ENCODE assay signal across 23 cellular contexts in the genomic region with DNA sequence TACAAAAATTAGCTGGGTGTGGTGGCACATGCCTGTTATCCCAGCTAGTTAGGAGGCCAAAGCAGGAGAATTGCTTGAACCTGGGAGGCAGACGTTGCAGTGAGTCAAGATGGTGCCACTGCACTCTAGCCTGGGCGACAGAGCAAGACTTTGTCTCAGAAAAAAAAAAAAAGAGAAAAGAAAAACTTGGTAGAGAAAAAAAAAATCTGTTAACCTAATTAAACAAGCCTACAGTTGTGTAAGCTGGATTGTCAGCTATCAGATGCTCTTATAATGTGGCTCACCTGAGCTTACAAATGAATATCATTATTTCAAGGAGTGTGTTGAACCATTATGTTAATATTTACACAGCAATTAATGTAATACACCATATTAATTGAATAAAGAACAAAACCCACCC. TPM values are rescaled to one million over a fixed set of nuclear protein-coding genes. Genes with fewer than 3 reads are reported as not detected.
A peak's percentile ranks its signal among the peaks of the same experiment; 100 is the strongest.
DNase-seq lines count a peak whose midpoint lies in the region; TF ChIP-seq lines count a peak whose summit lies in the region.
"Had no signal": no experiment of that assay in that cellular context is flagged by ENCODE, and none has a peak within 500 bp of the region (broad histone marks: within the 10 kb centered on the region; RNA-seq: fewer than 3 reads in every experiment).

No MANE protein-coding gene starts in this region.

- no peaks in the 10 kb centered on the region for H3K79me2 ChIP-seq in SU-DHL-6 (ENCODE audit: insufficient read depth, low read length)

- TF ChIP-seq CTCF in CD14-positive monocyte (IDR thresholded peaks at IDR 0.05) (no peak), SU-DHL-6 (IDR thresholded peaks at IDR 0.05; ENCODE audit: insufficient read depth, low read length, poor library complexity, severe bottlenecking) (no peak), transverse colon (IDR thresholded peaks at IDR 0.05) (no peak), adrenal gland (IDR thresholded peaks at IDR 0.05) (no peak)

- H3K27me3 Mint-ChIP-seq in CD14-positive monocyte (ENCODE audit: low read depth in 3 of 3): peaks cover 0 to 4% (median 2%) of the 10 kb centered on the region in 3 donors
- no peaks in the 10 kb centered on the region for H3K27me3 Mint-ChIP-seq in dendritic cell treated with granulocyte-macrophage colony-stimulating factor and Interleukin-4, amounts not matched to agents 40 ng/mL and 50 ng/mL, for 4 days
- H3K27me3 Mint-ChIP-seq in activated naive CD4-positive, alpha-beta T cell treated with anti-CD3 and anti-CD28 coated beads, Interleukin-2, amount 10 ng/mL, durations not matched to agents 7 days and 5 days: peaks cover 46% of the 10 kb centered on the region

- H3K4me3 ChIP-seq in SU-DHL-6 (ENCODE audit: insufficient read depth, low read length, poor library complexity, severe bottlenecking) (no peak overlapping the region), transverse colon (no peak overlapping the region), adrenal gland (no peak overlapping the region)
- H3K4me3 ChIP-seq: cardiac muscle cell, MG63, psoas muscle, sigmoid colon had no signal

- H3K36me3 Mint-ChIP-seq in CD14-positive monocyte: peaks cover 0 to 14% of the 10 kb centered on the region in 2 donors
- H3K36me3 Mint-ChIP-seq in dendritic cell treated with granulocyte-macrophage colony-stimulating factor and Interleukin-4, amounts not matched to agents 40 ng/mL and 50 ng/mL, for 4 days (ENCODE audit: low read depth): no peaks in the 10 kb centered on the region
- no peaks in the 10 kb centered on the region for H3K36me3 Mint-ChIP-seq in activated naive CD4-positive, alpha-beta T cell treated with anti-CD3 and anti-CD28 coated beads, Interleukin-2, amount 10 ng/mL, durations not matched to agents 7 days and 5 days
- H3K36me3 Mint-ChIP-seq: naive thymus-derived CD8-positive, alpha-beta T cell had no signal

- no peak overlapping the region for H3K4me2 ChIP-seq in SU-DHL-6 (ENCODE audit: low read depth, low read length, poor library complexity, severe bottlenecking)

- WGBS in transverse colon (ENCODE audit: low coverage in 1 of 2), 2 donors: 86% methylated on average over 2 of the region's 2 CpGs; no CpG with 5 or more reads in 1 of the 2 donors
- WGBS in adrenal gland, 4 donors: 73 to 88% (median 82%) methylated on average over 2 of the region's 2 CpGs

- no peak for TF ChIP-seq POLR2A in transverse colon (IDR thresholded peaks at IDR 0.05)
- TF ChIP-seq POLR2A in adrenal gland (IDR thresholded peaks at IDR 0.05): no peak

- H3K36me3 ChIP-seq in SU-DHL-6 (ENCODE audit: low read length) (no peaks in the 10 kb centered on the region), transverse colon (no peaks in the 10 kb centered on the region), adrenal gland (replicated peaks in 1 of 2) (no peaks in the 10 kb centered on the region)
- H3K36me3 ChIP-seq: cardiac muscle cell, MG63, sigmoid colon had no signal

- peaks cover 0 to 6% (median 0%) of the 10 kb centered on the region in 7 donors for H3K9me3 Mint-ChIP-seq in CD14-positive monocyte
- no peaks in the 10 kb centered on the region for H3K9me3 Mint-ChIP-seq in dendritic cell treated with granulocyte-macrophage colony-stimulating factor and Interleukin-4, amounts not matched to agents 40 ng/mL and 50 ng/mL, for 4 days
- no peaks in the 10 kb centered on the region for H3K9me3 Mint-ChIP-seq in activated naive CD4-positive, alpha-beta T cell treated with anti-CD3 and anti-CD28 coated beads, Interleukin-2, amount 10 ng/mL, durations not matched to agents 7 days and 5 days
- H3K9me3 Mint-ChIP-seq: HFFc6; naive thymus-derived CD8-positive, alpha-beta T cell had no signal

- H3K9me2 ChIP-seq in SU-DHL-6 (replicated peaks; ENCODE audit: insufficient read depth, low read length): no peaks in the 10 kb centered on the region

- H4K20me1 ChIP-seq in SU-DHL-6 (ENCODE audit: low read depth, low read length): no peaks in the 10 kb centered on the region

- peaks cover 77% of the 10 kb centered on the region for H3K4me1 Mint-ChIP-seq in CD14-positive monocyte
- H3K4me1 Mint-ChIP-seq in dendritic cell treated with granulocyte-macrophage colony-stimulating factor and Interleukin-4, amounts not matched to agents 40 ng/mL and 50 ng/mL, for 4 days (ENCODE audit: low read depth): peaks cover 78% of the 10 kb centered on the region
- peaks cover 18% of the 10 kb centered on the region for H3K4me1 Mint-ChIP-seq in activated naive CD4-positive, alpha-beta T cell treated with anti-CD3 and anti-CD28 coated beads, Interleukin-2, amount 10 ng/mL, durations not matched to agents 7 days and 5 days

- H3K27ac Mint-ChIP-seq in CD14-positive monocyte: peak overlapping the region; percentile 98 to 100 (median 100)
- H3K27ac Mint-ChIP-seq in dendritic cell treated with granulocyte-macrophage colony-stimulating factor and Interleukin-4, amounts not matched to agents 40 ng/mL and 50 ng/mL, for 4 days: peak overlapping the region; percentile 96
- H3K27ac Mint-ChIP-seq in activated naive CD4-positive, alpha-beta T cell treated with anti-CD3 and anti-CD28 coated beads, Interleukin-2, amount 10 ng/mL, durations not matched to agents 7 days and 5 days: no peak overlapping the region
- H3K27ac Mint-ChIP-seq: HFFc6 had no signal

- in situ Hi-C loops in transverse colon (cut with MboI; ENCODE audit: low pct_ligation_motif_present in 1 of 4, low pct_unique_long_range_greater_than_20kb in 1 of 4, low sequenced_read_pairs in 3 of 4): no loop called here

- H3K4me3 Mint-ChIP-seq in CD14-positive monocyte: no peak overlapping the region
- H3K4me3 Mint-ChIP-seq in dendritic cell treated with granulocyte-macrophage colony-stimulating factor and Interleukin-4, amounts not matched to agents 40 ng/mL and 50 ng/mL, for 4 days: no peak overlapping the region
- no peak overlapping the region for H3K4me3 Mint-ChIP-seq in activated naive CD4-positive, alpha-beta T cell treated with anti-CD3 and anti-CD28 coated beads, Interleukin-2, amount 10 ng/mL, durations not matched to agents 7 days and 5 days
- H3K4me3 Mint-ChIP-seq: HFFc6 had no signal

- peak overlapping the region; percentile 13 for H2AFZ ChIP-seq in SU-DHL-6 (ENCODE audit: low read depth, low read length, severe bottlenecking)

- H3F3A ChIP-seq in SU-DHL-6 (ENCODE audit: insufficient read depth): no peaks in the 10 kb centered on the region; the same call in 1 of the 2 replicates

- DNase-seq in CD14-positive monocyte (ENCODE audit: low spot score) (no peak), GF-D8 (lab: John Stamatoyannopoulos, UW) (peak; percentile 35), transverse colon (no peak), anterior cingulate cortex (lab: John Stamatoyannopoulos, UW) (no peak), adrenal gland (no peak)
- DNase-seq in activated naive CD4-positive, alpha-beta T cell treated with anti-CD3 and anti-CD28 coated beads, Interleukin-2, amount 10 ng/mL, durations not matched to agents 7 days and 5 days: no peak
- DNase-seq: DMS153; effector CD4-positive, alpha-beta T cell; GOT3; HFFc6; hippocampal formation; MG63; NCI-H2081; NCI-H526; psoas muscle; Right ventricle myocardium superior; sigmoid colon had no signal

- H3K9me3 ChIP-seq in SU-DHL-6 (ENCODE audit: insufficient read depth, low read length) (no peaks in the 10 kb centered on the region), transverse colon (no peaks in the 10 kb centered on the region), adrenal gland (replicated peaks in 1 of 3) (no peaks in the 10 kb centered on the region)
- H3K9me3 ChIP-seq: MG63, psoas muscle, sigmoid colon had no signal

- H3K27me3 ChIP-seq in SU-DHL-6 (ENCODE audit: low read length) (no peaks in the 10 kb centered on the region), transverse colon (no peaks in the 10 kb centered on the region), adrenal gland (no peaks in the 10 kb centered on the region)
- H3K27me3 ChIP-seq: cardiac muscle cell, MG63, sigmoid colon had no signal

- intact Hi-C loops in CD14-positive monocyte (cut with micrococcal nuclease) (loop anchor here (2.0 to 5.0 kb wide), 3 partner anchors 24 to 62 kb away; a partner anchor contains a TSS), transverse colon (cut with DNase I; ENCODE audit: low total_unique reads) (no loop called here), adrenal gland (cut with DNase I) (no loop called here)
- intact Hi-C loops in dendritic cell treated with granulocyte-macrophage colony-stimulating factor and Interleukin-4, amounts not matched to agents 40 ng/mL and 50 ng/mL, for 4 days (cut with micrococcal nuclease): loop anchor here (1.0 kb wide), 1 partner anchor 24 kb away; no protein-coding TSS in a partner anchor

- TF ChIP-seq EP300 in transverse colon (IDR thresholded peaks at IDR 0.05; ENCODE audit: low read depth): no peak

- H3K9ac ChIP-seq in SU-DHL-6 (ENCODE audit: low read length): no peak overlapping the region

- peaks cover 0 to 6% (median 0%) of the 10 kb centered on the region in 4 donors for H3K4me1 ChIP-seq in transverse colon
- H3K4me1 ChIP-seq in adrenal gland (replicated peaks in 1 of 2): no peaks in the 10 kb centered on the region
- H3K4me1 ChIP-seq: psoas muscle, sigmoid colon had no signal

- CTCF ChIA-PET in activated naive CD4-positive, alpha-beta T cell treated with anti-CD3 and anti-CD28 coated beads, Interleukin-2, amount 10 ng/mL, durations not matched to agents 7 days and 5 days (lab: Charles Lee): interaction anchor here (1.1 to 1.2 kb wide), 2 partner anchors 36 to 94 kb away, joined by 4 to 6 read pairs; no protein-coding TSS in a partner anchor

- no peak overlapping the region for H3K27ac ChIP-seq in SU-DHL-6 (ENCODE audit: low read depth, low read length)
- H3K27ac ChIP-seq in transverse colon: peak overlapping the region in 1 of 4 donors; percentile 22
- no peak overlapping the region for H3K27ac ChIP-seq in adrenal gland
- H3K27ac ChIP-seq: cardiac muscle cell, epithelial cell of prostate, psoas muscle, sigmoid colon, VCaP had no signal

RNA-seq across cellular contexts. Expression of a gene that starts 26.4 kb away (rescaled TPM):
- 1 to 10 TPM; 3.3 to 3.7 TPM for polyA plus RNA-seq in CD14-positive monocyte
- 10 to 100 TPM; 14.6 to 50.2 (median 18.5) TPM for total RNA-seq in transverse colon
- total RNA-seq in adrenal gland: 10 to 100 TPM in 7 of 8 donors, 1 to 10 TPM in 1; 8.9 to 28.9 (median 15.8) TPM
- 10 to 100 TPM in 1 of 3 donors, 1 to 10 TPM in 2; 4.3 to 20.9 (median 4.7) TPM for polyA plus RNA-seq in adrenal gland

Comparison
In these comparisons a context has a peak if more than half of its experiments do, and no peak if none do; other contexts are left out.
1. intact Hi-C loops: an anchor here in CD14-positive monocyte (2.0 to 5.0 kb wide) and dendritic cell treated with granulocyte-macrophage colony-stimulating factor and Interleukin-4, amounts not matched to agents 40 ng/mL and 50 ng/mL, for 4 days (1.0 kb wide); none called in transverse colon and adrenal gland.